Comparison of ENCODE assay signal across 13 cellular contexts in the genomic region with DNA sequence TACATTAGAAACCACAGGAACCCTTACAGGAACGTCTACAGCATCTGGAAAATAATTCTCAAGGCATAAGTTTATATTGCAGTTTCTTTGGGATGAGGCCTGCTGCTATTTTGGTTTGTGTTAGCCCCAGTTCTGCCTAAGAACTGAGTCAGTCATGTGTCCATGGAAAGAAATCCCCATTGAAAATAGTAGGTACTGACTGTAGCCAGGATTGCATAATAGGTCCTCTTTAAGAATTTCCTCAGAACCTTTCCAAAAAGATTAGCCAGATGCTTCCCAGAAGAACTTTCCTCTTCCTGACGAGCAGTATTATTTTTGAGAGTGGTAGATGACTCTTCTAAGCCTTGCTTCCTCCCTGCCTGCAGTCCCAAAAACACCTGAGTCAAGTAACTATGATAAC. TPM values are rescaled to one million over a fixed set of nuclear protein-coding genes. Genes with fewer than 3 reads are reported as not detected.
DNase-seq lines count a peak whose midpoint lies in the region; ATAC-seq, FAIRE-seq and TF ChIP-seq lines count a peak whose summit lies in the region.
"Had no signal": no experiment of that assay in that cellular context is flagged by ENCODE, and none has a peak within 500 bp of the region (broad histone marks: within the 10 kb centered on the region; RNA-seq: fewer than 3 reads in every experiment).

No MANE protein-coding gene starts in this region.

- no peak overlapping the region for H2AFZ ChIP-seq in OCI-LY7 (ENCODE audit: low read length)

- H3K27ac ChIP-seq in OCI-LY7 (ENCODE audit: low read depth, low read length, poor library complexity, severe bottlenecking) = no peak overlapping the region
- H3K27ac ChIP-seq: SK-N-MC had no signal

- no peaks in the 10 kb centered on the region for H3K9me3 ChIP-seq in OCI-LY7 (ENCODE audit: low read length)

- intact Hi-C loops in Right ventricle myocardium superior (cut with DNase I) = loop anchor here (5.0 kb wide), 1 partner anchor 54 kb away; the partner anchor contains the start of gene RASSF8
- intact Hi-C loops in OCI-LY7 (cut with micrococcal nuclease; ENCODE audit: unreplicated experiment) = no loop called here

- no peaks in the 10 kb centered on the region for H3K36me3 ChIP-seq in OCI-LY7 (ENCODE audit: insufficient read depth, low read length)

- H3K4me1 ChIP-seq in OCI-LY7 (ENCODE audit: insufficient read depth, low read length, poor library complexity, severe bottlenecking) = no peaks in the 10 kb centered on the region

- TF ChIP-seq CTCF in D721Med (IDR thresholded peaks at IDR 0.05; ENCODE audit: insufficient read depth, missing control alignments) (no peak), OCI-LY7 (conservative IDR thresholded peaks at IDR 0.05; ENCODE audit: low read length) (no peak)

- H4K20me1 ChIP-seq in OCI-LY7 (ENCODE audit: insufficient read depth, low read length) = no peaks in the 10 kb centered on the region

- ATAC-seq in Right ventricle myocardium superior (ENCODE audit: poor library complexity) = peak; percentile 94
- ATAC-seq: naive thymus-derived CD4-positive, alpha-beta T cell had no signal

- in situ Hi-C loops in KBM-7 (cut with MboI; ENCODE audit: low pct_unique_long_range_greater_than_20kb, low sequenced_read_pairs) = loop anchor here (25.0 kb wide), 1 partner anchor 574 kb away; no protein-coding TSS in a partner anchor

- no peaks in the 10 kb centered on the region for H3K79me2 ChIP-seq in OCI-LY7 (ENCODE audit: insufficient read depth, low read depth, low read length)

- H3K4me3 ChIP-seq in OCI-LY7 (ENCODE audit: low read depth, low read length, poor library complexity, severe bottlenecking) = no peak overlapping the region
- H3K4me3 ChIP-seq: SK-N-MC had no signal

- no TSS peak for BruUV-seq in OCI-LY7 (replicated peaks; lab: Mats Ljungman, UMichigan)

- DNase-seq in D721Med (ENCODE audit: insufficient read length, low spot score) (no peak), astrocyte of the hippocampus (ENCODE audit: low read depth, low spot score) (peak; percentile 36), Right ventricle myocardium superior (no peak), pulmonary artery endothelial cell (ENCODE audit: low read depth, low spot score) (peak; percentile 41), OCI-LY7 (ENCODE audit: low spot score) (no peak), KBM-7 (no peak), glomerular visceral epithelial cell (ENCODE audit: extremely low spot score) (no peak), NCI-H2029 treated with DMSO at 0.1 percent for 48 hours (lab: John Stamatoyannopoulos, UW) (no peak)
- DNase-seq: activated CD8-positive, alpha-beta memory T cell treated with anti-CD3 and anti-CD28 coated beads for 24 hours; CD4-positive, CD25-positive, alpha-beta regulatory T cell; naive thymus-derived CD4-positive, alpha-beta T cell; stimulated activated CD4-positive, alpha-beta T cell treated with anti-CD3 and anti-CD28 coated beads, Interleukin-4, amount 100 ng/mL, for 4 hours had no signal

- POLR2A ChIA-PET in OCI-LY7 (lab: Charles Lee) = interaction anchor here (0.5 kb wide), 1 partner anchor 73 kb away, joined by 3 read pairs; no protein-coding TSS in a partner anchor

- CTCF ChIA-PET in OCI-LY7 (lab: Charles Lee; ENCODE audit: unreplicated experiment) = no interaction called here

- no peak overlapping the region for H3K4me2 ChIP-seq in OCI-LY7 (ENCODE audit: low read length)

- FAIRE-seq in D721Med (lab: Jason Lieb, UNC) = peak; percentile 44

- H3K9me2 ChIP-seq in OCI-LY7 (ENCODE audit: insufficient read depth, low read length) = no peaks in the 10 kb centered on the region

RNA-seq across cellular contexts. Expression of gene RASSF8, which starts 52.6 kb away (rescaled TPM):
- total RNA-seq in Right ventricle myocardium superior (26.7 TPM), pulmonary artery endothelial cell (100 and 131 TPM in 2 replicates), OCI-LY7 (2022) (not detected in 2 replicates)
- not detected in 2 replicates for total RNA-seq in OCI-LY7 (2014; rRNA removed; shearing (Covaris generic))

Comparison
In these comparisons a context has a peak if more than half of its experiments do, and no peak if none do; other contexts are left out.
1. DNase-seq: peak in astrocyte of the hippocampus (single experiment) and pulmonary artery endothelial cell (single experiment); none in D721Med (single experiment), Right ventricle myocardium superior (single experiment), OCI-LY7 (single experiment), KBM-7 (single experiment), glomerular visceral epithelial cell (single experiment) and NCI-H2029 treated with DMSO at 0.1 percent for 48 hours (single experiment).
2. RNA of gene RASSF8, which starts 52.6 kb away (total RNA-seq): 100 to 131 TPM in pulmonary artery endothelial cell and 26.7 TPM in Right ventricle myocardium superior (single experiment); not detected in OCI-LY7; every median in the first group is over 10 times any median in the second.